11 cellular contexts compared by ENCODE assay signal in the genomic region with DNA sequence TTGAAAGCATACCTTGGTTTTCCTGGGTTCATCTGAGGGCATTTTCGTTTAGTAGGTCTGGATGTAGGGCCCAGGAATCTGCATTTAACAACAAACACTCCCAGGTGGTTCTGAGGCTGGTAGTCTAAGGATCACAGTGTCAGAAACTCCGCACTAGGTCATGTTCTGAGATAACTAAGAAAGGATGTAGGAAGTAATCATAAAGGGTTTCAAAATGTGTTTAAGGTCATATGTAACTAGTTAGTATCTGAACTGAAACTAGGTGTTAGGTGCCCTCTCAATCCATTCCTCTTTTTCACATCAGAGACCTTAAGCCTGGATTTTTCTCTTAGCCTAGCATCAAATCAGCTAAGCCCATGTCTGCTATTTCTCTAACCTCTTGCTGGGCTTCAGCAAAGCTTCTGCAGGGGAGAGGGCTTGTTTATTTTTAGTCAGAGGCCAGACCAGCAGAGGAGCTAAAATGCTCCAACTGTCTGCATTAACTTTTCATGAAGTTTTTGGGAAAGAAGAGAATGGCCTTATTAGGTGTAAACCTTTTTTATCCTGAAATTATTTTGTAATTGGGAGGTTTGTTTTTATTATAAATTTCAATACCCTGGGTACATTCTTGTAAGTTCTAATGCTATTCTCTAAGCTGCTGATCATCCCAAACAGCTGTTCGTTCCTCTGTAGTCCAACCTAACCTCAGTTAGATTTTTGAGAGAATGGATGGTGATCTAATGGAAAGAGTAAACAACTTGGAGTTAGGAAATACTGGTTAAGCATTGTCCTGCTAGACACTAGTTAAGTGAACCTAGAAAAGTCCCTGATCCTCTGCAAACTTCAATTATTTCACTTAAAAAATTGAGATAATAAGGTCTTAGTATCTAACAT.
DNase-seq lines count a peak whose midpoint lies in the region; ATAC-seq and TF ChIP-seq lines count a peak whose summit lies in the region.
"Had no signal": no experiment of that assay in that cellular context is flagged by ENCODE, and none has a peak within 500 bp of the region (broad histone marks: within the 10 kb centered on the region; RNA-seq: fewer than 3 reads in every experiment).

No MANE protein-coding gene starts in this region.

- no peak overlapping the region for H3K4me3 ChIP-seq in left ventricle myocardium inferior
- H3K4me3 ChIP-seq in lower leg skin (ENCODE audit: low read depth, poor library complexity, severe bottlenecking): no peak overlapping the region
- H3K4me3 ChIP-seq in PC-9: no peak overlapping the region

- H3K27ac Mint-ChIP-seq in nephron progenitor cell: no peak overlapping the region
- no peak overlapping the region for H3K27ac Mint-ChIP-seq in naive thymus-derived CD8-positive, alpha-beta T cell
- H3K27ac Mint-ChIP-seq: progenitor cell of endocrine pancreas had no signal

- peak overlapping the region; percentile 53 for H3K27ac ChIP-seq in left ventricle myocardium inferior (replicated peaks)
- no peak overlapping the region for H3K27ac ChIP-seq in PC-9
- H3K27ac ChIP-seq: KMS-11 had no signal

- ATAC-seq in GM18505 (IDR thresholded peaks at IDR 0.05; ENCODE audit: unreplicated experiment) (peak; percentile 72), GM21423 (IDR thresholded peaks at IDR 0.05; ENCODE audit: unreplicated experiment) (peak; percentile 85), HG03175 (IDR thresholded peaks at IDR 0.05; ENCODE audit: unreplicated experiment) (peak; percentile 84)
- no peak for ATAC-seq in naive thymus-derived CD8-positive, alpha-beta T cell

- DNase-seq in left ventricle myocardium inferior: no peak
- DNase-seq in lower leg skin (ENCODE audit: low spot score in 2 of 2): no peak
- DNase-seq in PC-9: no peak
- no peak for DNase-seq in nephron progenitor cell
- DNase-seq in naive thymus-derived CD8-positive, alpha-beta T cell: no peak
- DNase-seq: substantia nigra had no signal

- H3K9me3 Mint-ChIP-seq in nephron progenitor cell: no peaks in the 10 kb centered on the region
- H3K9me3 Mint-ChIP-seq in naive thymus-derived CD8-positive, alpha-beta T cell: peaks cover 0 to 3% (median 0%) of the 10 kb centered on the region in 9 donors

- no peak overlapping the region for H3K4me2 ChIP-seq in PC-9
- H3K4me2 ChIP-seq: KMS-11 had no signal

- H3K27me3 Mint-ChIP-seq in nephron progenitor cell (ENCODE audit: low read depth, poor library complexity): peaks cover 3% of the 10 kb centered on the region
- H3K27me3 Mint-ChIP-seq in naive thymus-derived CD8-positive, alpha-beta T cell: peaks cover 5 to 12% (median 6%) of the 10 kb centered on the region in 5 donors
- H3K27me3 Mint-ChIP-seq: progenitor cell of endocrine pancreas had no signal

- no peaks in the 10 kb centered on the region; the same call in 1 of the 2 replicates for H3K9me2 ChIP-seq in PC-9 (ENCODE audit: insufficient read depth)

- no TSS peak for BruUV-seq in PC-9 (replicated peaks; lab: Mats Ljungman, UMichigan)

- no peaks in the 10 kb centered on the region for H3K4me1 Mint-ChIP-seq in nephron progenitor cell
- H3K4me1 Mint-ChIP-seq in naive thymus-derived CD8-positive, alpha-beta T cell: no peaks in the 10 kb centered on the region

- POLR2A ChIA-PET in PC-9 (lab: Charles Lee; ENCODE audit: unreplicated experiment): no interaction called here
- POLR2A ChIA-PET in naive thymus-derived CD8-positive, alpha-beta T cell (lab: Charles Lee): no interaction called here

- H2AFZ ChIP-seq in PC-9: no peak overlapping the region

- no peaks in the 10 kb centered on the region for H3K79me2 ChIP-seq in PC-9 (ENCODE audit: low read depth)

- 77 to 80% methylated on average over 3 of the region's 3 CpGs for WGBS in lower leg skin, 2 donors

- H3K9me3 ChIP-seq in left ventricle myocardium inferior (replicated peaks): no peaks in the 10 kb centered on the region
- no peaks in the 10 kb centered on the region for H3K9me3 ChIP-seq in PC-9 (ENCODE audit: insufficient read depth, low read depth)

- no peaks in the 10 kb centered on the region for H3F3A ChIP-seq in PC-9 (ENCODE audit: insufficient read depth, low read depth)

- H3K36me3 Mint-ChIP-seq in nephron progenitor cell (ENCODE audit: low read depth): no peaks in the 10 kb centered on the region
- no peaks in the 10 kb centered on the region for H3K36me3 Mint-ChIP-seq in naive thymus-derived CD8-positive, alpha-beta T cell

- H3K27me3 ChIP-seq in left ventricle myocardium inferior (ENCODE audit: low read depth) (no peaks in the 10 kb centered on the region), PC-9 (ENCODE audit: insufficient read depth, low read depth) (no peaks in the 10 kb centered on the region)

- H4K20me1 ChIP-seq in PC-9 (ENCODE audit: insufficient read depth): no peaks in the 10 kb centered on the region

- no peak overlapping the region for H3K4me3 Mint-ChIP-seq in nephron progenitor cell
- no peak overlapping the region for H3K4me3 Mint-ChIP-seq in naive thymus-derived CD8-positive, alpha-beta T cell

- TF ChIP-seq POLR2A in GM18505 (IDR thresholded peaks at IDR 0.05; ENCODE audit: borderline replicate concordance, extremely low read depth, insufficient read depth, insufficient read length): no peak
- no peak for TF ChIP-seq POLR2A in lower leg skin (IDR thresholded peaks at IDR 0.05)

- no peaks in the 10 kb centered on the region for H3K36me3 ChIP-seq in left ventricle myocardium inferior
- no peaks in the 10 kb centered on the region for H3K36me3 ChIP-seq in PC-9 (ENCODE audit: low read depth)

- TF ChIP-seq CTCF in left ventricle myocardium inferior (IDR thresholded peaks at IDR 0.05; ENCODE audit: borderline replicate concordance): no peak
- no peak for TF ChIP-seq CTCF in lower leg skin (IDR thresholded peaks at IDR 0.05)
- TF ChIP-seq CTCF in PC-9 (conservative IDR thresholded peaks at IDR 0.05): no peak
- TF ChIP-seq CTCF in nephron progenitor cell (IDR thresholded peaks at IDR 0.05): no peak

- CTCF ChIA-PET in PC-9 (lab: Charles Lee): no interaction called here

- intact Hi-C loops in left ventricle myocardium inferior (cut with micrococcal nuclease) (loop anchor here (2.0 kb wide), 1 partner anchor 26 kb away; no protein-coding TSS in a partner anchor), lower leg skin (cut with DNase I; ENCODE audit: low total_unique reads) (no loop called here), PC-9 (cut with micrococcal nuclease; ENCODE audit: unreplicated experiment) (no loop called here)

- H3K4me1 ChIP-seq in left ventricle myocardium inferior (peaks cover 21% of the 10 kb centered on the region), PC-9 (replicated peaks; ENCODE audit: insufficient read depth) (no peaks in the 10 kb centered on the region)

Comparison
In these comparisons a context has a peak if more than half of its experiments do, and no peak if none do; other contexts are left out.
1. ATAC-seq: peak in GM18505 (single experiment), GM21423 (single experiment) and HG03175 (single experiment); none in naive thymus-derived CD8-positive, alpha-beta T cell (0 of 2).